Comparison of ENCODE assay signal across 28 cellular contexts in genomic region chr7:149322737-149323136, GRCh38.
A peak's percentile ranks its signal among the peaks of the same experiment; 100 is the strongest.
DNase-seq lines count a peak whose midpoint lies in the region; ATAC-seq and TF ChIP-seq lines count a peak whose summit lies in the region.
"Had no signal": no experiment of that assay in that cellular context is flagged by ENCODE, and none has a peak within 500 bp of the region (broad histone marks: within the 10 kb centered on the region; RNA-seq: fewer than 3 reads in every experiment).

No MANE protein-coding gene starts in this region.

- peak overlapping the region; percentile 91 for H2AFZ ChIP-seq in GM23248

- H3K27ac ChIP-seq in GM23248: no peak overlapping the region
- peak overlapping the region in 2 of 3 donors; percentile 49 to 60 for H3K27ac ChIP-seq in right lobe of liver
- H3K27ac ChIP-seq: colonic mucosa, epithelial cell of prostate, KMS-11, PC-9, stomach had no signal

- in situ Hi-C loops in GM23248 (cut with MboI): no loop called here

- POLR2A ChIA-PET in activated CD4-positive, alpha-beta T cell treated with anti-CD3 and anti-CD28 coated beads, Interleukin-2, amount 10 ng/mL, durations not matched to agents 7 days and 5 days (lab: Charles Lee): no interaction called here

- H3K27me3 ChIP-seq in GM23248 (replicated peaks; ENCODE audit: insufficient read depth) (peaks cover 8% of the 10 kb centered on the region), right lobe of liver (no peaks in the 10 kb centered on the region)
- H3K27me3 ChIP-seq: colonic mucosa, uterus had no signal

- DNase-seq in activated CD4-positive, alpha-beta T cell treated with anti-CD3 and anti-CD28 coated beads, Interleukin-2, amount 10 ng/mL, durations not matched to agents 7 days and 5 days: no peak
- no peak for DNase-seq in activated CD4-positive, alpha-beta T cell treated with anti-CD3 and anti-CD28 coated beads, Interleukin-2, amount 10 ng/mL, durations not matched to agents 24 days and 14 days
- no peak for DNase-seq in GM23248
- no peak for DNase-seq in right lobe of liver
- no peak for DNase-seq in DMS79 treated with DMSO at 0.1 percent for 48 hours (lab: John Stamatoyannopoulos, UW)
- no peak for DNase-seq in nucleus accumbens (lab: John Stamatoyannopoulos, UW)
- DNase-seq in NCI-H1417 treated with DMSO at 0.1 percent for 48 hours (lab: John Stamatoyannopoulos, UW): no peak
- DNase-seq: 8988T; activated CD4-positive, alpha-beta T cell treated with anti-CD3 and anti-CD28 coated beads for 36 hours; activated naive CD4-positive, alpha-beta T cell treated with anti-CD3 and anti-CD28 coated beads for 36 hours; activated T-cell treated with anti-CD3 and anti-CD28 coated beads, Interleukin-2, amount 50 U/mL, for 48 hours; colonic mucosa; effector memory CD4-positive, alpha-beta T cell; left colon; NCI-H1436; NCI-H2081; NCI-H2227 treated with DMSO at 0.1 percent for 48 hours; NCI-H69; PC-9; SK-N-SH; stimulated activated CD8-positive, alpha-beta memory T cell treated with anti-CD3 and anti-CD28 coated beads, Interleukin-4, amount 100 ng/mL, for 48 hours; stomach; uterus had no signal

- H3K27me3 Mint-ChIP-seq in activated CD4-positive, alpha-beta T cell treated with anti-CD3 and anti-CD28 coated beads, Interleukin-2, amount 10 ng/mL, durations not matched to agents 7 days and 5 days: peaks cover 3% of the 10 kb centered on the region
- peaks cover 2% of the 10 kb centered on the region for H3K27me3 Mint-ChIP-seq in activated CD4-positive, alpha-beta T cell treated with anti-CD3 and anti-CD28 coated beads, Interleukin-2, amount 10 ng/mL, durations not matched to agents 24 days and 14 days
- H3K27me3 Mint-ChIP-seq in activated T-helper 17 cell treated with anti-CD3 and anti-CD28 coated beads, Interleukin-2, amount 50 U/mL, for 72 hours: peaks cover 20% of the 10 kb centered on the region

- intact Hi-C loops in activated CD4-positive, alpha-beta T cell treated with anti-CD3 and anti-CD28 coated beads, Interleukin-2, amount 10 ng/mL, durations not matched to agents 24 days and 14 days (cut with micrococcal nuclease): no loop called here
- intact Hi-C loops in right lobe of liver (cut with DNase I): no loop called here

- H4K20me1 ChIP-seq in GM23248 (ENCODE audit: insufficient read depth): no peaks in the 10 kb centered on the region

- no peak overlapping the region for H3K4me2 ChIP-seq in GM23248 (ENCODE audit: unreplicated experiment)
- H3K4me2 ChIP-seq: KMS-11 had no signal

- H3K27ac Mint-ChIP-seq in activated CD4-positive, alpha-beta T cell treated with anti-CD3 and anti-CD28 coated beads, Interleukin-2, amount 10 ng/mL, durations not matched to agents 7 days and 5 days: peak overlapping the region; percentile 13
- no peak overlapping the region for H3K27ac Mint-ChIP-seq in activated CD4-positive, alpha-beta T cell treated with anti-CD3 and anti-CD28 coated beads, Interleukin-2, amount 10 ng/mL, durations not matched to agents 24 days and 14 days
- H3K27ac Mint-ChIP-seq in activated T-helper 17 cell treated with anti-CD3 and anti-CD28 coated beads, Interleukin-2, amount 50 U/mL, for 72 hours: peak overlapping the region; percentile 56
- H3K27ac Mint-ChIP-seq: activated naive CD4-positive, alpha-beta T cell treated with anti-CD3 and anti-CD28 coated beads for 36 hours had no signal

- CTCF ChIA-PET in activated CD4-positive, alpha-beta T cell treated with anti-CD3 and anti-CD28 coated beads, Interleukin-2, amount 10 ng/mL, durations not matched to agents 7 days and 5 days (lab: Charles Lee): interaction anchor here (0.6 to 1.7 kb wide), 4 partner anchors 13 to 357 kb away, joined by 3 to 5 read pairs (median 4); partner anchors contain the start of gene ZNF783

- H3K9me3 ChIP-seq in GM23248 (ENCODE audit: low read depth): no peaks in the 10 kb centered on the region
- H3K9me3 ChIP-seq in right lobe of liver: no peaks in the 10 kb centered on the region
- H3K9me3 ChIP-seq: colonic mucosa, stomach, uterus had no signal

- ATAC-seq in activated T-helper 17 cell treated with anti-CD3 and anti-CD28 coated beads, Interleukin-2, amount 50 U/mL, for 72 hours (replicated peaks): no peak
- no peak for ATAC-seq in right lobe of liver
- ATAC-seq: left colon, right cardiac atrium, Right ventricle myocardium inferior had no signal

- no peak for TF ChIP-seq CTCF in right lobe of liver (IDR thresholded peaks at IDR 0.05)

- no peaks in the 10 kb centered on the region for H3K9me2 ChIP-seq in GM23248 (ENCODE audit: insufficient read depth)

- H3K36me3 ChIP-seq in GM23248 (ENCODE audit: low read depth): no peaks in the 10 kb centered on the region
- no peaks in the 10 kb centered on the region for H3K36me3 ChIP-seq in right lobe of liver
- H3K36me3 ChIP-seq: colonic mucosa, stomach, uterus had no signal

- H3K4me1 ChIP-seq in GM23248 (ENCODE audit: insufficient read depth) (peaks cover 5% of the 10 kb centered on the region; the same call in 1 of the 2 replicates), right lobe of liver (peaks cover 0 to 14% (median 0%) of the 10 kb centered on the region in 4 donors)
- H3K4me1 ChIP-seq: colonic mucosa, uterus had no signal

- peaks cover 7% of the 10 kb centered on the region for H3K36me3 Mint-ChIP-seq in activated CD4-positive, alpha-beta T cell treated with anti-CD3 and anti-CD28 coated beads, Interleukin-2, amount 10 ng/mL, durations not matched to agents 7 days and 5 days (ENCODE audit: low read depth)
- H3K36me3 Mint-ChIP-seq in activated CD4-positive, alpha-beta T cell treated with anti-CD3 and anti-CD28 coated beads, Interleukin-2, amount 10 ng/mL, durations not matched to agents 24 days and 14 days (ENCODE audit: low read depth): peaks cover 2% of the 10 kb centered on the region
- no peaks in the 10 kb centered on the region for H3K36me3 Mint-ChIP-seq in activated T-helper 17 cell treated with anti-CD3 and anti-CD28 coated beads, Interleukin-2, amount 50 U/mL, for 72 hours (ENCODE audit: low read depth)

- no peak overlapping the region for H3K4me3 Mint-ChIP-seq in activated CD4-positive, alpha-beta T cell treated with anti-CD3 and anti-CD28 coated beads, Interleukin-2, amount 10 ng/mL, durations not matched to agents 7 days and 5 days
- H3K4me3 Mint-ChIP-seq in activated CD4-positive, alpha-beta T cell treated with anti-CD3 and anti-CD28 coated beads, Interleukin-2, amount 10 ng/mL, durations not matched to agents 24 days and 14 days: no peak overlapping the region
- H3K4me3 Mint-ChIP-seq in activated T-helper 17 cell treated with anti-CD3 and anti-CD28 coated beads, Interleukin-2, amount 50 U/mL, for 72 hours: peak overlapping the region; percentile 71

- H3K9me3 Mint-ChIP-seq in activated CD4-positive, alpha-beta T cell treated with anti-CD3 and anti-CD28 coated beads, Interleukin-2, amount 10 ng/mL, durations not matched to agents 7 days and 5 days: peaks cover 20% of the 10 kb centered on the region
- peaks cover 12% of the 10 kb centered on the region for H3K9me3 Mint-ChIP-seq in activated CD4-positive, alpha-beta T cell treated with anti-CD3 and anti-CD28 coated beads, Interleukin-2, amount 10 ng/mL, durations not matched to agents 24 days and 14 days
- H3K9me3 Mint-ChIP-seq in activated T-helper 17 cell treated with anti-CD3 and anti-CD28 coated beads, Interleukin-2, amount 50 U/mL, for 72 hours: peaks cover 3% of the 10 kb centered on the region
- H3K9me3 Mint-ChIP-seq: activated naive CD4-positive, alpha-beta T cell treated with anti-CD3 and anti-CD28 coated beads for 36 hours had no signal

- H3F3A ChIP-seq in GM23248 (ENCODE audit: insufficient read depth): no peaks in the 10 kb centered on the region

- peaks cover 17% of the 10 kb centered on the region for H3K4me1 Mint-ChIP-seq in activated CD4-positive, alpha-beta T cell treated with anti-CD3 and anti-CD28 coated beads, Interleukin-2, amount 10 ng/mL, durations not matched to agents 7 days and 5 days
- peaks cover 17% of the 10 kb centered on the region for H3K4me1 Mint-ChIP-seq in activated CD4-positive, alpha-beta T cell treated with anti-CD3 and anti-CD28 coated beads, Interleukin-2, amount 10 ng/mL, durations not matched to agents 24 days and 14 days
- peaks cover 14% of the 10 kb centered on the region for H3K4me1 Mint-ChIP-seq in activated T-helper 17 cell treated with anti-CD3 and anti-CD28 coated beads, Interleukin-2, amount 50 U/mL, for 72 hours

- H3K9ac ChIP-seq in GM23248: no peak overlapping the region
- H3K9ac ChIP-seq: KMS-11, SK-N-SH had no signal

- H3K4me3 ChIP-seq in GM23248 (no peak overlapping the region), right lobe of liver (peak overlapping the region in 1 of 3 donors; percentile 36)
- H3K4me3 ChIP-seq: colonic mucosa, PC-9 had no signal

- TF ChIP-seq POLR2A in right lobe of liver (IDR thresholded peaks at IDR 0.05): no peak

- no peaks in the 10 kb centered on the region for H3K79me2 ChIP-seq in GM23248 (ENCODE audit: insufficient read depth)
